ENCODE assay signal across 1 cellular context in the genomic region with DNA sequence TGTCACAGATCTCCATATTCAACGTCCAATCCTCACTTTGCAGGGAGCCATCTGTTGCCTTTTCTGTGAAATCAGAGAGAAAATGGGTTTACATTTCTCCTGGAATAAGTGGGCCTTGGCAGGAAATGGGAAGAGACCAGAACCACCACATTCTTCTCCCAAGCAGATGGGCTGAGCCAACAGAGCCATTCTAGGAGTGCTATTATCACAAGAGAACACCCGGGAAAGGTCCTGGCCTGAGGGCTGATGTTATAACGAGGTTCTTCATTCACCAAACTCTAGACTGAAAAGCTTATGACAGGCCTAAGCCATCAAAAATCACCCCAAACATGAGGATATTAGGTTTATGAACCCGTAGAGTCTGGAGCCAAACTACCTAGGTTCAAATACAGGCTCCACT.
TF ChIP-seq lines count a peak whose summit lies in the region.

No MANE protein-coding gene starts in this region.

TF ChIP-seq in WTC11, 78 proteins besides CTCF, POLR2A, EP300 and RAD21 (continued from another document):
- TF ChIP-seq, protein P1, sequence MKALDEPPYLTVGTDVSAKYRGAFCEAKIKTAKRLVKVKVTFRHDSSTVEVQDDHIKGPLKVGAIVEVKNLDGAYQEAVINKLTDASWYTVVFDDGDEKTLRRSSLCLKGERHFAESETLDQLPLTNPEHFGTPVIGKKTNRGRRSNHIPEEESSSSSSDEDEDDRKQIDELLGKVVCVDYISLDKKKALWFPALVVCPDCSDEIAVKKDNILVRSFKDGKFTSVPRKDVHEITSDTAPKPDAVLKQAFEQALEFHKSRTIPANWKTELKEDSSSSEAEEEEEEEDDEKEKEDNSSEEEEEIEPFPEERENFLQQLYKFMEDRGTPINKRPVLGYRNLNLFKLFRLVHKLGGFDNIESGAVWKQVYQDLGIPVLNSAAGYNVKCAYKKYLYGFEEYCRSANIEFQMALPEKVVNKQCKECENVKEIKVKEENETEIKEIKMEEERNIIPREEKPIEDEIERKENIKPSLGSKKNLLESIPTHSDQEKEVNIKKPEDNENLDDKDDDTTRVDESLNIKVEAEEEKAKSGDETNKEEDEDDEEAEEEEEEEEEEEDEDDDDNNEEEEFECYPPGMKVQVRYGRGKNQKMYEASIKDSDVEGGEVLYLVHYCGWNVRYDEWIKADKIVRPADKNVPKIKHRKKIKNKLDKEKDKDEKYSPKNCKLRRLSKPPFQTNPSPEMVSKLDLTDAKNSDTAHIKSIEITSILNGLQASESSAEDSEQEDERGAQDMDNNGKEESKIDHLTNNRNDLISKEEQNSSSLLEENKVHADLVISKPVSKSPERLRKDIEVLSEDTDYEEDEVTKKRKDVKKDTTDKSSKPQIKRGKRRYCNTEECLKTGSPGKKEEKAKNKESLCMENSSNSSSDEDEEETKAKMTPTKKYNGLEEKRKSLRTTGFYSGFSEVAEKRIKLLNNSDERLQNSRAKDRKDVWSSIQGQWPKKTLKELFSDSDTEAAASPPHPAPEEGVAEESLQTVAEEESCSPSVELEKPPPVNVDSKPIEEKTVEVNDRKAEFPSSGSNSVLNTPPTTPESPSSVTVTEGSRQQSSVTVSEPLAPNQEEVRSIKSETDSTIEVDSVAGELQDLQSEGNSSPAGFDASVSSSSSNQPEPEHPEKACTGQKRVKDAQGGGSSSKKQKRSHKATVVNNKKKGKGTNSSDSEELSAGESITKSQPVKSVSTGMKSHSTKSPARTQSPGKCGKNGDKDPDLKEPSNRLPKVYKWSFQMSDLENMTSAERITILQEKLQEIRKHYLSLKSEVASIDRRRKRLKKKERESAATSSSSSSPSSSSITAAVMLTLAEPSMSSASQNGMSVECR (CRISPR knock-in tag; IDR thresholded peaks at IDR 0.05; ENCODE audit: borderline replicate concordance) = no peak
